2 cellular contexts compared by ENCODE assay signal in genomic region chr14:53534841-53535240, GRCh38.
TF ChIP-seq lines count a peak whose summit lies in the region.

No MANE protein-coding gene starts in this region.

TF ChIP-seq in IMR-90, 13 proteins besides CTCF, POLR2A, EP300 and RAD21:
- no peak for TF ChIP-seq MXI1 (IDR thresholded peaks at IDR 0.05; ENCODE audit: borderline replicate concordance, low read depth, low read length)

TF ChIP-seq in SK-N-SH treated with all-trans-retinoic acid at 6 μM for 48 hours, 23 proteins besides CTCF, POLR2A, EP300 and RAD21:
- no peak for TF ChIP-seq TCF4 (CRISPR knock-in tag; IDR thresholded peaks at IDR 0.05; ENCODE audit: borderline replicate concordance)
- TF ChIP-seq ZNF8 (CRISPR knock-in tag; IDR thresholded peaks at IDR 0.05): no peak
- no peak for TF ChIP-seq TSHZ2 (CRISPR knock-in tag; IDR thresholded peaks at IDR 0.05)
- no peak for TF ChIP-seq ZFP3 (CRISPR knock-in tag; IDR thresholded peaks at IDR 0.05)
- no peak for TF ChIP-seq ESRRG (CRISPR knock-in tag; IDR thresholded peaks at IDR 0.05)
- no peak for TF ChIP-seq CSDC2 (CRISPR knock-in tag; IDR thresholded peaks at IDR 0.05)
- no peak for TF ChIP-seq ZC3H10 (CRISPR knock-in tag; IDR thresholded peaks at IDR 0.05)
- TF ChIP-seq CREB5 (CRISPR knock-in tag; IDR thresholded peaks at IDR 0.05; ENCODE audit: low read depth): no peak
